ENCODE assay signal across 9 cellular contexts in genomic region chr2:216370961-216371633, GRCh38. TPM values are rescaled to one million over a fixed set of nuclear protein-coding genes. Genes with fewer than 3 reads are reported as not detected.
A peak's percentile ranks its signal among the peaks of the same experiment; 100 is the strongest.
DNase-seq lines count a peak whose midpoint lies in the region; ATAC-seq and TF ChIP-seq lines count a peak whose summit lies in the region.
"Had no signal": no experiment of that assay in that cellular context is flagged by ENCODE, and none has a peak within 500 bp of the region (broad histone marks: within the 10 kb centered on the region; RNA-seq: fewer than 3 reads in every experiment).

No MANE protein-coding gene starts in this region.

- no peak for TF ChIP-seq CTCF in right atrium auricular region (IDR thresholded peaks at IDR 0.05)
- no peak for TF ChIP-seq CTCF in sigmoid colon (IDR thresholded peaks at IDR 0.05)

- 2 to 10% methylated on average over 45 of the region's 45 CpGs for WGBS in sigmoid colon, 2 donors

- no peak for TF ChIP-seq POLR2A in sigmoid colon (IDR thresholded peaks at IDR 0.05)

- H3K27me3 ChIP-seq in right atrium auricular region = peaks cover 4 to 16% of the 10 kb centered on the region in 2 donors
- peaks cover 19 to 66% (median 47%) of the 10 kb centered on the region in 3 donors for H3K27me3 ChIP-seq in sigmoid colon

- H3K36me3 ChIP-seq in right atrium auricular region (no peaks in the 10 kb centered on the region), sigmoid colon (no peaks in the 10 kb centered on the region)
- H3K36me3 ChIP-seq: esophagus squamous epithelium had no signal

- TF ChIP-seq EP300 in sigmoid colon (IDR thresholded peaks at IDR 0.05) = no peak

- H3K4me3 ChIP-seq in right atrium auricular region = peak overlapping the region; percentile 17 to 38
- H3K4me3 ChIP-seq in sigmoid colon = peak overlapping the region in 3 of 4 donors; percentile 0 to 31 (median 7)

- DNase-seq in NCI-H146 (lab: John Stamatoyannopoulos, UW) (peak; percentile 47), NCI-H146 treated with DMSO at 0.1 percent for 48 hours (lab: John Stamatoyannopoulos, UW; ENCODE audit: unreplicated experiment) (no peak), right atrium auricular region (ENCODE audit: low spot score) (no peak), sigmoid colon (no peak)
- DNase-seq: esophagus squamous epithelium had no signal

- intact Hi-C loops in sigmoid colon (cut with DNase I) = no loop called here

- ATAC-seq in SK-N-SH treated with all-trans-retinoic acid at 6 μM for 48 hours (peak; percentile 5; the same call in 2 of the 3 replicates), HG03378 (IDR thresholded peaks at IDR 0.05; ENCODE audit: unreplicated experiment) (no peak), HG03342 (IDR thresholded peaks at IDR 0.05; ENCODE audit: unreplicated experiment) (no peak), HG02588 (IDR thresholded peaks at IDR 0.05; ENCODE audit: unreplicated experiment) (no peak)

- H3K4me1 ChIP-seq in right atrium auricular region (peaks cover 0 to 20% of the 10 kb centered on the region in 2 donors), sigmoid colon (peaks cover 0 to 17% (median 13%) of the 10 kb centered on the region in 4 donors)

- H3K27ac ChIP-seq in right atrium auricular region = no peak overlapping the region
- no peak overlapping the region for H3K27ac ChIP-seq in sigmoid colon
- H3K27ac ChIP-seq: esophagus squamous epithelium had no signal

- H3K9me3 ChIP-seq in right atrium auricular region = no peaks in the 10 kb centered on the region
- H3K9me3 ChIP-seq in sigmoid colon = no peaks in the 10 kb centered on the region
- H3K9me3 ChIP-seq: esophagus squamous epithelium had no signal

TF ChIP-seq in SK-N-SH treated with all-trans-retinoic acid at 6 μM for 48 hours, 23 proteins besides CTCF, POLR2A, EP300 and RAD21:
- TF ChIP-seq ISL1 (CRISPR knock-in tag; IDR thresholded peaks at IDR 0.05) (no peak), PPARA (CRISPR knock-in tag; IDR thresholded peaks at IDR 0.05; ENCODE audit: borderline replicate concordance) (no peak), BACH2 (CRISPR knock-in tag; IDR thresholded peaks at IDR 0.05; ENCODE audit: borderline replicate concordance) (no peak), POU6F1 (CRISPR knock-in tag; IDR thresholded peaks at IDR 0.05; ENCODE audit: borderline replicate concordance, low read depth) (no peak), GLIS3 (CRISPR knock-in tag; IDR thresholded peaks at IDR 0.05) (no peak), PATZ1 (CRISPR knock-in tag; IDR thresholded peaks at IDR 0.05; ENCODE audit: borderline replicate concordance) (no peak), RARB (CRISPR knock-in tag; IDR thresholded peaks at IDR 0.05) (no peak), TSHZ2 (CRISPR knock-in tag; IDR thresholded peaks at IDR 0.05) (no peak), ZFP30 (CRISPR knock-in tag; IDR thresholded peaks at IDR 0.05) (no peak), TCF4 (CRISPR knock-in tag; IDR thresholded peaks at IDR 0.05; ENCODE audit: borderline replicate concordance) (no peak), ZNF565 (CRISPR knock-in tag; conservative IDR thresholded peaks at IDR 0.05; ENCODE audit: low read depth) (no peak), CREB5 (CRISPR knock-in tag; IDR thresholded peaks at IDR 0.05; ENCODE audit: low read depth) (no peak), CSDC2 (CRISPR knock-in tag; IDR thresholded peaks at IDR 0.05) (no peak), ESRRG (CRISPR knock-in tag; IDR thresholded peaks at IDR 0.05) (no peak), ARNTL (CRISPR knock-in tag; IDR thresholded peaks at IDR 0.05; ENCODE audit: borderline replicate concordance, low read depth) (no peak)

RNA-seq across cellular contexts. Expression of gene MARCHF4, which starts 1.2 kb away (rescaled TPM):
- total RNA-seq in right atrium auricular region (under 1 TPM in 1 of 2 donors, not detected in 1; 0.08 TPM), sigmoid colon (under 1 TPM in 2 of 4 donors, not detected in 2; under 0.01 to 0.14 TPM)
- polyA plus RNA-seq in sigmoid colon = under 1 TPM in 1 of 3 donors, not detected in 2; 0.20 TPM
- total RNA-seq: esophagus squamous epithelium had no signal

RNA-seq across cellular contexts. Expression of gene SMARCAL1, which starts 41.2 kb away (rescaled TPM):
- total RNA-seq in right atrium auricular region (10 to 100 TPM; 12.1 to 16.0 TPM), sigmoid colon (10 to 100 TPM in 3 of 4 donors, 1 to 10 TPM in 1; 7.5 to 21.3 (median 16.8) TPM)
- polyA plus RNA-seq in sigmoid colon = 10 to 100 TPM in 2 of 3 donors, 1 to 10 TPM in 1; 7.8 to 12.3 (median 11.1) TPM
